8 cellular contexts compared by ENCODE assay signal in the genomic region with DNA sequence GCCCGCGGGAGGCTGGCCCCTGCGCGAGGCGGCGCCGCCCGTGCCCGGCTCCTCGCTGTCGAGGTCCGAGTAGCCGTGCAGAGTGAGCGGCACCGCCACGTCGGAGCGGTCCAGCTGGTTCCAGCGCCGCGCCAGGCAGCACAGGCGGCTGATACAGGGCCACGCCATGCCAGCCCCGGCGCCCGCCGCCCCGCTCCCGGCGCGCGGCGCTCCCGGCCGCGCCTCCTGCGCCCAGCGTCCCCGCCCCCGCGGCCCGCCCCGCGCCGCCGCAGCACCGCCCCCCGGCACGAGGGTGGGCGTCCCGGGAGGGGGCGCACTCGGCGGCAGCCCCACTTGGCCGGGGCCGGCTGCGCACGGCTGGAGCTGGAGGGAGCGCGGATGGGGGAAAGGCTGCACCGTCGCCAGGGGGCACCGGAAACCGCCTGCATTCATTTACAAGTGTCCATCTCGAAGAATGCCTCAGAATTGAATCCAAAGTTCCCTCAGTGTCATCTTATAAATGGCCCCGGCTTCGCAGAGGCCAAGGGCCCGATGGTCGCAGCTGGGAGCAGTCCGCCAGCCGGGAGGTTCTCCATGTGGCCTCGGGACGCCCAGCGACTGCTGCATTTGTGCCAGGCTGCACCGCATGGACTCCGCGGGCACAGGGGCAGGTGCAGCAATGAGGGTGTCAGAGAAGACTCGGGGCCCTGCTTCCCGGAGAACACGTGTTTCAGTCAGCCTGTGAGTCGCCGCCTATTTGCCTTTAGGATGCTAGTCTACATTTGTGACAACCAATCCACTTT. TPM values are rescaled to one million over a fixed set of nuclear protein-coding genes. Genes with fewer than 3 reads are reported as not detected.
DNase-seq lines count a peak whose midpoint lies in the region; ATAC-seq, FAIRE-seq and TF ChIP-seq lines count a peak whose summit lies in the region.

A gene (minus strand): TSS at position 198 of the 782 bp plus-strand sequence. CDS start 30 bp downstream, at position 168.

- TF ChIP-seq CTCF in AG09309 (IDR thresholded peaks at IDR 0.05; ENCODE audit: control insufficient read depth, insufficient read depth, low read depth, low read length, missing control alignments): peak; percentile 41
- TF ChIP-seq CTCF in heart left ventricle (IDR thresholded peaks at IDR 0.05): peak in 5 of 12 donors; percentile 9 to 46 (median 26)
- TF ChIP-seq CTCF in pancreas (IDR thresholded peaks at IDR 0.05): no peak

- in situ Hi-C loops in SK-MEL-5 (cut with HindIII; ENCODE audit: low pct_unique_long_range_greater_than_20kb, low sequenced_read_pairs): no loop called here

- TF ChIP-seq POLR2A in heart left ventricle (IDR thresholded peaks at IDR 0.05): no peak

- FAIRE-seq in GM18507 (lab: Jason Lieb, UNC) (no peak), pancreas (lab: Jason Lieb, UNC) (no peak)

- H3K9me3 ChIP-seq in HUES48 (ENCODE audit: control insufficient read depth, insufficient read depth, low read length): no peaks in the 10 kb centered on the region
- no peaks in the 10 kb centered on the region for H3K9me3 ChIP-seq in heart left ventricle
- H3K9me3 ChIP-seq in pancreas: no peaks in the 10 kb centered on the region

- DNase-seq in AG09309 (ENCODE audit: low read depth) (no peak), GM18507 (ENCODE audit: extremely low spot score, insufficient read length, low read depth) (peak; percentile 47), SK-MEL-5 (ENCODE audit: low read depth, low spot score) (peak; percentile 67), amniotic stem cell (lab: John Stamatoyannopoulos, UW) (peak; percentile 38), heart left ventricle (peak in 3 of 5 donors; percentile 29 to 74 (median 30)), pancreas (peak; percentile 39 to 82 (median 54)), GF-D8 (lab: John Stamatoyannopoulos, UW) (no peak)

- H3K9ac ChIP-seq in HUES48 (ENCODE audit: low read depth, low read length): peak within 1 kb of the TSS; percentile 41

- H3K4me3 ChIP-seq in AG09309 (ENCODE audit: control insufficient read depth, low read depth, low read length): peak within 1 kb of the TSS; percentile 65
- H3K4me3 ChIP-seq in HUES48 (ENCODE audit: low read depth, low read length): peak within 1 kb of the TSS; percentile 74
- peak within 1 kb of the TSS; percentile 43 to 81 (median 63) for H3K4me3 ChIP-seq in heart left ventricle
- H3K4me3 ChIP-seq in pancreas: peak within 1 kb of the TSS; percentile 42 to 84 (median 58)

- peaks cover 5% of the 10 kb centered on the region; the same call in 1 of the 2 replicates for H3K4me1 ChIP-seq in HUES48 (ENCODE audit: control insufficient read depth, insufficient read depth, low read length)
- H3K4me1 ChIP-seq in heart left ventricle: peaks cover 0 to 31% (median 13%) of the 10 kb centered on the region in 12 donors
- peaks cover 0 to 7% (median 0%) of the 10 kb centered on the region in 3 donors for H3K4me1 ChIP-seq in pancreas

- 6 to 23% (median 11%) methylated on average over 12 to 82 of the region's 82 CpGs for WGBS in heart left ventricle, 4 donors
- 3 to 5% methylated on average over 42 to 82 of the region's 82 CpGs for WGBS in pancreas, 2 donors

- intact Hi-C loops in heart left ventricle (cut with DNase I): loop anchor here in 1 of 10 donors (5.0 kb wide), 1 partner anchor 57 kb away; a partner anchor contains a TSS
- intact Hi-C loops in pancreas (cut with DNase I): no loop called here

- H3K36me3 ChIP-seq in HUES48 (ENCODE audit: control insufficient read depth, insufficient read depth, low read length): peaks cover 25% of the 10 kb centered on the region
- peaks cover 0 to 28% (median 19%) of the 10 kb centered on the region in 9 donors for H3K36me3 ChIP-seq in heart left ventricle
- H3K36me3 ChIP-seq in pancreas: peaks cover 0 to 10% (median 0%) of the 10 kb centered on the region in 3 donors

- H3K27ac ChIP-seq in HUES48 (ENCODE audit: low read depth, low read length): peak within 1 kb of the TSS; percentile 79
- H3K27ac ChIP-seq in heart left ventricle: peak within 1 kb of the TSS in 3 of 12 donors; percentile 18 to 56 (median 50)
- H3K27ac ChIP-seq in pancreas: peak within 1 kb of the TSS; percentile 28 to 53 (median 48)

- H3K27me3 ChIP-seq in HUES48 (ENCODE audit: control insufficient read depth, insufficient read depth, low read length): peaks cover 10% of the 10 kb centered on the region; the same call in 1 of the 2 replicates
- no peaks in the 10 kb centered on the region for H3K27me3 ChIP-seq in heart left ventricle
- H3K27me3 ChIP-seq in pancreas: no peaks in the 10 kb centered on the region

- ATAC-seq in heart left ventricle: peak in 3 of 4 donors; percentile 19 to 72 (median 61)
- peak; percentile 50 to 80 (median 66) for ATAC-seq in pancreas

RNA-seq across cellular contexts. Expression of the gene that starts here (rescaled TPM):
- 4.5 and 5.7 TPM in 2 replicates for total RNA-seq in SK-MEL-5 (2014; rRNA removed; shearing (Covaris generic))
- 8.2 and 10.1 TPM in 2 replicates for polyA plus RNA-seq in SK-MEL-5 (2015; cell fraction: cytosol; rRNA removed)
- polyA plus RNA-seq in SK-MEL-5 (2015; cell fraction: nucleus; rRNA removed): 0.23 TPM in 1 of 2 replicates, not detected in the other
- total RNA-seq in heart left ventricle (1 to 10 TPM; 1.6 to 6.6 (median 2.3) TPM), pancreas (1 to 10 TPM; 2.5 to 6.3 (median 3.7) TPM)
- polyA plus RNA-seq in heart left ventricle (under 1 TPM in 1 of 2 donors, not detected in 1; 0.46 TPM), pancreas (1 to 10 TPM; 1.4 to 2.7 TPM)

Comparison
In these comparisons a context has a peak if more than half of its experiments do, and no peak if none do; other contexts are left out.
1. DNase-seq: peak in GM18507 (single experiment), SK-MEL-5 (single experiment), amniotic stem cell (single experiment), heart left ventricle (3 of 5) and pancreas (6 of 6); none in AG09309 (single experiment) and GF-D8 (single experiment).
2. Peak in every context shown above with its lines, with median percentiles within 50 percentile points of each other: H3K4me3 ChIP-seq.